Comparison of ENCODE assay signal across 21 cellular contexts in genomic region chrX:2682582-2683177, GRCh38. TPM values are rescaled to one million over a fixed set of nuclear protein-coding genes. Genes with fewer than 3 reads are reported as not detected.
A peak's percentile ranks its signal among the peaks of the same experiment; 100 is the strongest.
DNase-seq lines count a peak whose midpoint lies in the region; ATAC-seq and TF ChIP-seq lines count a peak whose summit lies in the region.
"Had no signal": no experiment of that assay in that cellular context is flagged by ENCODE, and none has a peak within 500 bp of the region (broad histone marks: within the 10 kb centered on the region; RNA-seq: fewer than 3 reads in every experiment).

No MANE protein-coding gene starts in this region.

- no TSS peak for BruUV-seq in A673 (replicated peaks; lab: Mats Ljungman, UMichigan)

- H3K27ac ChIP-seq in A673 (ENCODE audit: low read depth, low read length, poor library complexity, severe bottlenecking) (no peak overlapping the region), SK-N-MC (peak overlapping the region; percentile 45), suprapubic skin (no peak overlapping the region)
- H3K27ac ChIP-seq: BLaER1 treated with 17β-estradiol and CSF1 and Interleukin-3, amounts not matched to agents 10 nM and 100 nM; GM23248 had no signal

- WGBS in suprapubic skin = 89% methylated on average over 6 of the region's 6 CpGs

- H3K4me3 ChIP-seq in A673 (ENCODE audit: low read depth, low read length, poor library complexity, severe bottlenecking) (no peak overlapping the region), SK-N-MC (no peak overlapping the region; the same call in 1 of the 2 replicates), suprapubic skin (no peak overlapping the region)
- H3K4me3 ChIP-seq: BLaER1 treated with 17β-estradiol and CSF1 and Interleukin-3, amounts not matched to agents 10 nM and 100 nM; GM12878; GM23248 had no signal

- H3K36me3 ChIP-seq in A673 (ENCODE audit: insufficient read depth, low read length, poor library complexity, severe bottlenecking) = no peaks in the 10 kb centered on the region
- no peaks in the 10 kb centered on the region for H3K36me3 ChIP-seq in SK-N-MC (ENCODE audit: insufficient read depth, low read length)
- no peaks in the 10 kb centered on the region for H3K36me3 ChIP-seq in suprapubic skin
- H3K36me3 ChIP-seq: BLaER1 treated with 17β-estradiol and CSF1 and Interleukin-3, amounts not matched to agents 10 nM and 100 nM had no signal

- H3K9ac ChIP-seq in SK-N-MC (ENCODE audit: insufficient read length) = no peak overlapping the region
- H3K9ac ChIP-seq: BLaER1 treated with 17β-estradiol and CSF1 and Interleukin-3, amounts not matched to agents 10 nM and 100 nM; GM23248 had no signal

- no peaks in the 10 kb centered on the region for H3K27me3 ChIP-seq in A673 (replicated peaks; ENCODE audit: insufficient read depth, low read depth, low read length, poor library complexity)
- H3K27me3 ChIP-seq in suprapubic skin = no peaks in the 10 kb centered on the region
- H3K27me3 ChIP-seq: BLaER1 treated with 17β-estradiol and CSF1 and Interleukin-3, amounts not matched to agents 10 nM and 100 nM had no signal

- POLR2A ChIA-PET in A673 (lab: Charles Lee; ENCODE audit: low non-redundant PET) = no interaction called here
- POLR2A ChIA-PET in HEK293T (lab: Yijun Ruan, JAX) = no interaction called here

- CTCF ChIA-PET in A673 (lab: Charles Lee) = no interaction called here
- CTCF ChIA-PET in HEK293T (lab: Yijun Ruan, JAX) = no interaction called here

- H3K4me1 ChIP-seq in A673 (ENCODE audit: insufficient read depth, low read length, poor library complexity, severe bottlenecking) = peaks cover 18% of the 10 kb centered on the region
- peaks cover 4% of the 10 kb centered on the region for H3K4me1 ChIP-seq in suprapubic skin

- TF ChIP-seq CTCF in A673 (conservative IDR thresholded peaks at IDR 0.05; ENCODE audit: low read depth, low read length) = no peak
- no peak for TF ChIP-seq CTCF in suprapubic skin (IDR thresholded peaks at IDR 0.05)

- peak; percentile 49 for DNase-seq in A673 (ENCODE audit: low spot score)
- no peak for DNase-seq in HEK293T (ENCODE audit: extremely low spot score)
- no peak for DNase-seq in SK-N-MC (ENCODE audit: low read depth, low spot score)
- peak; percentile 38 for DNase-seq in fibroblast of gingiva (ENCODE audit: low read depth)
- DNase-seq in activated T-cell treated with anti-CD3 and anti-CD28 coated beads, Interleukin-2, amount 50 U/mL, for 1 hour = no peak
- no peak for DNase-seq in suprapubic skin (ENCODE audit: low spot score in 2 of 2)
- DNase-seq: 8988T; CD8-positive, alpha-beta memory T cell; COR-L47; DMS 273 treated with DMSO at 0.1 percent for 48 hours; DMS53; DND-41; EL; GM23248; H7; KBM-7 had no signal

- no peaks in the 10 kb centered on the region for H3K9me3 ChIP-seq in A673 (ENCODE audit: low read depth, low read length, poor library complexity, severe bottlenecking)
- H3K9me3 ChIP-seq in SK-N-MC (ENCODE audit: low read depth, low read length) = no peaks in the 10 kb centered on the region
- no peaks in the 10 kb centered on the region for H3K9me3 ChIP-seq in suprapubic skin

- ATAC-seq in GM19467 (IDR thresholded peaks at IDR 0.05; ENCODE audit: unreplicated experiment) = no peak
- ATAC-seq in GM21529 (IDR thresholded peaks at IDR 0.05; ENCODE audit: unreplicated experiment) = no peak
- ATAC-seq: GM12878, HCT116 had no signal

- TF ChIP-seq EP300 in suprapubic skin (IDR thresholded peaks at IDR 0.05) = no peak

- no peak for TF ChIP-seq POLR2A in suprapubic skin (IDR thresholded peaks at IDR 0.05)

- intact Hi-C loops in A673 (cut with micrococcal nuclease; ENCODE audit: unreplicated experiment) = no loop called here

TF ChIP-seq in HEK293T, 16 proteins besides CTCF, POLR2A, EP300 and RAD21:
- no peak for TF ChIP-seq BHLHE40 (IDR thresholded peaks at IDR 0.05; ENCODE audit: borderline replicate concordance)
- peak; percentile 34; the same call in 1 of the 2 replicates for TF ChIP-seq PKNOX1 (IDR thresholded peaks at IDR 0.05)
- TF ChIP-seq NFRKB (IDR thresholded peaks at IDR 0.05) = no peak
- no peak for TF ChIP-seq ZNF384 (IDR thresholded peaks at IDR 0.05)
- TF ChIP-seq L3MBTL2 (conservative IDR thresholded peaks at IDR 0.05) = no peak

RNA-seq across cellular contexts. Expression of gene CD99, which starts 8.4 kb away (rescaled TPM):
- 1,443 and 1,572 TPM in 2 replicates for total RNA-seq in A673 (2021)
- 100 to 1,000 TPM; 162 to 192 (median 179) TPM for total RNA-seq in suprapubic skin

Comparison
In these comparisons a context has a peak if more than half of its experiments do, and no peak if none do; other contexts are left out.
1. DNase-seq: peak in A673 (single experiment) and fibroblast of gingiva (single experiment); none in HEK293T (single experiment), SK-N-MC (single experiment), activated T-cell treated with anti-CD3 and anti-CD28 coated beads, Interleukin-2, amount 50 U/mL, for 1 hour (single experiment) and suprapubic skin (0 of 2).